ENCODE assay signal across 1 cellular context in the genomic region with DNA sequence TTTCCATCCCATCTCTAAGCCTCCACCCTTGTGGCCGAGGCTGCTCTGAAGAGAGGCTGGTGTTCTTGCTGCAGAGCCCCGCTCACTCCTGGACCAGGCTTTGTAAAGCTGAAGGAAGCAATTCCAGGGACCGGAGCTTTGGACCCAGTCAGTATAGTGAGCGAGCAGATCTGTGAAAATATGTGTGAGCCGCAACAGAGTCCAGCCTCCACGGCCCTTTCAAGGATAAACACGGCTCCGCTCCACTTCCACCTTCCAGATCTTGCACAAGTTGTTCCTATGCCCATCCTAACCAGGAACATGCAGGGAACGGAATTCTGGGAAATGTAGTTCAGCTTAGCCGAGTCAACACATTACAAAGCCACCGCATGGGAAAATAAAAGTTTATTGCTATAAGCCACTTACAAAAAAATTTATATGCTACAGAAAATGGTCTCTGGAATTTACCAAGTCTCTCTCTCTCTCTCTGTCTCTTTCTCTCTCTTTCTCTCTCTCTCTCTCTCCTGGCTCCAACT.
TF ChIP-seq lines count a peak whose summit lies in the region.

No MANE protein-coding gene starts in this region.

TF ChIP-seq in HCT116, 20 proteins besides CTCF, POLR2A, EP300 and RAD21:
- TF ChIP-seq, protein P1, sequence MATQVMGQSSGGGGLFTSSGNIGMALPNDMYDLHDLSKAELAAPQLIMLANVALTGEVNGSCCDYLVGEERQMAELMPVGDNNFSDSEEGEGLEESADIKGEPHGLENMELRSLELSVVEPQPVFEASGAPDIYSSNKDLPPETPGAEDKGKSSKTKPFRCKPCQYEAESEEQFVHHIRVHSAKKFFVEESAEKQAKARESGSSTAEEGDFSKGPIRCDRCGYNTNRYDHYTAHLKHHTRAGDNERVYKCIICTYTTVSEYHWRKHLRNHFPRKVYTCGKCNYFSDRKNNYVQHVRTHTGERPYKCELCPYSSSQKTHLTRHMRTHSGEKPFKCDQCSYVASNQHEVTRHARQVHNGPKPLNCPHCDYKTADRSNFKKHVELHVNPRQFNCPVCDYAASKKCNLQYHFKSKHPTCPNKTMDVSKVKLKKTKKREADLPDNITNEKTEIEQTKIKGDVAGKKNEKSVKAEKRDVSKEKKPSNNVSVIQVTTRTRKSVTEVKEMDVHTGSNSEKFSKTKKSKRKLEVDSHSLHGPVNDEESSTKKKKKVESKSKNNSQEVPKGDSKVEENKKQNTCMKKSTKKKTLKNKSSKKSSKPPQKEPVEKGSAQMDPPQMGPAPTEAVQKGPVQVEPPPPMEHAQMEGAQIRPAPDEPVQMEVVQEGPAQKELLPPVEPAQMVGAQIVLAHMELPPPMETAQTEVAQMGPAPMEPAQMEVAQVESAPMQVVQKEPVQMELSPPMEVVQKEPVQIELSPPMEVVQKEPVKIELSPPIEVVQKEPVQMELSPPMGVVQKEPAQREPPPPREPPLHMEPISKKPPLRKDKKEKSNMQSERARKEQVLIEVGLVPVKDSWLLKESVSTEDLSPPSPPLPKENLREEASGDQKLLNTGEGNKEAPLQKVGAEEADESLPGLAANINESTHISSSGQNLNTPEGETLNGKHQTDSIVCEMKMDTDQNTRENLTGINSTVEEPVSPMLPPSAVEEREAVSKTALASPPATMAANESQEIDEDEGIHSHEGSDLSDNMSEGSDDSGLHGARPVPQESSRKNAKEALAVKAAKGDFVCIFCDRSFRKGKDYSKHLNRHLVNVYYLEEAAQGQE (IDR thresholded peaks at IDR 0.05; ENCODE audit: low read depth) = no peak
- TF ChIP-seq ELF1 (IDR thresholded peaks at IDR 0.05; ENCODE audit: borderline replicate concordance, low read depth) (peak; percentile 60), CEBPB (IDR thresholded peaks at IDR 0.05; ENCODE audit: low read depth) (no peak), SP1 (IDR thresholded peaks at IDR 0.05; ENCODE audit: low read depth) (peak; percentile 71)
- TF ChIP-seq, protein P2, sequence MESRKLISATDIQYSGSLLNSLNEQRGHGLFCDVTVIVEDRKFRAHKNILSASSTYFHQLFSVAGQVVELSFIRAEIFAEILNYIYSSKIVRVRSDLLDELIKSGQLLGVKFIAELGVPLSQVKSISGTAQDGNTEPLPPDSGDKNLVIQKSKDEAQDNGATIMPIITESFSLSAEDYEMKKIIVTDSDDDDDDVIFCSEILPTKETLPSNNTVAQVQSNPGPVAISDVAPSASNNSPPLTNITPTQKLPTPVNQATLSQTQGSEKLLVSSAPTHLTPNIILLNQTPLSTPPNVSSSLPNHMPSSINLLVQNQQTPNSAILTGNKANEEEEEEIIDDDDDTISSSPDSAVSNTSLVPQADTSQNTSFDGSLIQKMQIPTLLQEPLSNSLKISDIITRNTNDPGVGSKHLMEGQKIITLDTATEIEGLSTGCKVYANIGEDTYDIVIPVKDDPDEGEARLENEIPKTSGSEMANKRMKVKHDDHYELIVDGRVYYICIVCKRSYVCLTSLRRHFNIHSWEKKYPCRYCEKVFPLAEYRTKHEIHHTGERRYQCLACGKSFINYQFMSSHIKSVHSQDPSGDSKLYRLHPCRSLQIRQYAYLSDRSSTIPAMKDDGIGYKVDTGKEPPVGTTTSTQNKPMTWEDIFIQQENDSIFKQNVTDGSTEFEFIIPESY (IDR thresholded peaks at IDR 0.05; ENCODE audit: extremely low read depth, insufficient replicate concordance, low read length) = no peak
